Comparison of ENCODE assay signal across 14 cellular contexts in the genomic region with DNA sequence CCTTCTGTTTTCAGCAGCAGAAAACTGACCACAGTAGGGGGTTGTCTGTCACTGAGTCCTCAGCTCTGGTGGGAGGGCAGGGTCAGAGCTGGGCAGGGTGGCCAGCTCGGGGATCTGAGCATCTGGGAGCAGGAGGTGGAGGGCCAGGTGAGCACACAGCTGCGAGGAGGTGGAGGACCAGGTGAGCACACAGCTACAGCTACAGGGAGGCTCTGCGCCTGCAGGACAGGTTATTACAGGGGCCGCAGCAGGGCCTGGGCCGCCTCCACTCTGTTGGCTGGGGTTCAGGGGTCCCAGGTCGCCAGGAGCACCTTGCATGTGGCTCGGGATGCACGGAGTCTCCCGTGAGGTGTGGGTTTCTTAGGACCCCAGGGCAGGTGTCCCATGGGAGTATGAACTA.
"Had no signal": no experiment of that assay in that cellular context is flagged by ENCODE, and none has a peak within 500 bp of the region (broad histone marks: within the 10 kb centered on the region; RNA-seq: fewer than 3 reads in every experiment).

No MANE protein-coding gene starts in this region.

- H3K27ac ChIP-seq: adrenal gland, epithelial cell of prostate, gastrocnemius medialis, neutrophil had no signal

- DNase-seq: activated naive CD4-positive, alpha-beta T cell treated with anti-CD3 and anti-CD28 coated beads, Interleukin-2, amount 50 U/mL, for 16 hours; activated T-cell treated with anti-CD3 and anti-CD28 coated beads for 4 hours; adrenal gland; effector memory CD4-positive, alpha-beta T cell; gastrocnemius medialis; kidney glomerular epithelial cell; naive thymus-derived CD4-positive, alpha-beta T cell; stimulated activated CD4-positive, alpha-beta T cell treated with anti-CD3 and anti-CD28 coated beads, Interleukin-1b, Interleukin-23, amount 100 ng/mL, for 48 hours; T-helper 9 cell; trophoblast cell had no signal

- H3K9me3 ChIP-seq: adrenal gland, gastrocnemius medialis, neutrophil had no signal

- H3K27me3 ChIP-seq: adrenal gland, gastrocnemius medialis, neutrophil had no signal

- H3K4me3 ChIP-seq: adrenal gland, gastrocnemius medialis, lung had no signal

- H3K4me1 ChIP-seq: adrenal gland, gastrocnemius medialis had no signal

- ATAC-seq: gastrocnemius medialis; naive thymus-derived CD4-positive, alpha-beta T cell; stimulated activated memory B cell treated with anti-CD40 and anti-IgM and Interleukin-4, amounts not matched to agents 10 μg/mL and 1 μg/mL and 100 μg/mL, for 72 hours had no signal
